In the genomic region with DNA sequence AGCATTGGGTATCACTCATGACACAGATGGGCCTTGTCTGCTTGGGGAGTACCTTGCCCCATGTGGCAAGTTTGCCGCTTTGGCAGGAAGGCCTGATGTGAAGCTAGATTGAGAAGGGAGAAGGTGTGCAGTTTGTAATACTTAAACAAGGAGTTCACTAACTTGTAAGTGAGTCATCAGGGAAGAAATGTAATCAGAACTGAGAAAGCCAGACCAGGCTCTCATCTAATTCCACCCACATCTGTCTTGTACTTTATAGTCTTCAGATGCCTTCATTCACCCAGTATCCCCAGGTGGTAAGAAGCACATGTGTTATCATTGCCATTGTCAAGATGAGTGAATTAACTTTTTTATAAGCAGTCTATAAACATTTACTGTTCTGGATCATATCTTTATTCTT, we compare ENCODE assay signal across 12 cellular contexts.
DNase-seq lines count a peak whose midpoint lies in the region; ATAC-seq and TF ChIP-seq lines count a peak whose summit lies in the region.
"Had no signal": no experiment of that assay in that cellular context is flagged by ENCODE, and none has a peak within 500 bp of the region (broad histone marks: within the 10 kb centered on the region; RNA-seq: fewer than 3 reads in every experiment).

No MANE protein-coding gene starts in this region.

- H3K36me3 ChIP-seq in sigmoid colon, result no peaks in the 10 kb centered on the region

- no peaks in the 10 kb centered on the region for H3K27me3 ChIP-seq in sigmoid colon

- TF ChIP-seq POLR2A in sigmoid colon (IDR thresholded peaks at IDR 0.05), result no peak

- no peaks in the 10 kb centered on the region for H3K9me3 ChIP-seq in sigmoid colon

- no peak overlapping the region for H3K27ac ChIP-seq in sigmoid colon
- H3K27ac ChIP-seq: skin epidermis had no signal

- 92 to 98% methylated on average over 1 of the region's 1 CpG for WGBS in sigmoid colon, 2 donors

- peak; percentile 56 for ATAC-seq in GM18873 (IDR thresholded peaks at IDR 0.05; ENCODE audit: low FRiP score, unreplicated experiment)
- ATAC-seq in HG02610 (IDR thresholded peaks at IDR 0.05; ENCODE audit: unreplicated experiment), result peak; percentile 60
- no peak for ATAC-seq in left ventricle myocardium superior

- DNase-seq in HT1080 (ENCODE audit: low read depth) (peak; percentile 21), kidney tubule cell (ENCODE audit: low spot score) (peak; percentile 43), islet precursor cell (no peak), left ventricle myocardium superior (no peak), sigmoid colon (no peak)
- DNase-seq in activated CD4-positive, alpha-beta T cell treated with anti-CD3 and anti-CD28 coated beads for 1 hour, result no peak
- DNase-seq: aorta; NCI-H748 treated with DMSO at 0.1 percent for 48 hours; stimulated activated CD8-positive, alpha-beta memory T cell treated with anti-CD3 and anti-CD28 coated beads, Interleukin-4, amount 100 ng/mL, for 48 hours had no signal

- no peak for TF ChIP-seq EP300 in sigmoid colon (IDR thresholded peaks at IDR 0.05)

- TF ChIP-seq CTCF in sigmoid colon (IDR thresholded peaks at IDR 0.05), result no peak

- H3K4me1 ChIP-seq in sigmoid colon, result peaks cover 0 to 12% (median 8%) of the 10 kb centered on the region in 4 donors

- intact Hi-C loops in left ventricle myocardium superior (cut with micrococcal nuclease), result no loop called here
- intact Hi-C loops in sigmoid colon (cut with DNase I), result no loop called here

- H3K4me3 ChIP-seq in sigmoid colon, result no peak overlapping the region
- H3K4me3 ChIP-seq: skin epidermis had no signal

Comparison
In these comparisons a context has a peak if more than half of its experiments do, and no peak if none do; other contexts are left out.
1. DNase-seq: peak in HT1080 (single experiment) and kidney tubule cell (single experiment); none in activated CD4-positive, alpha-beta T cell treated with anti-CD3 and anti-CD28 coated beads for 1 hour (single experiment), islet precursor cell (single experiment), left ventricle myocardium superior (single experiment) and sigmoid colon (single experiment).